ENCODE assay signal across 24 cellular contexts in genomic region chr18:68414407-68414806, GRCh38.
"Had no signal": no experiment of that assay in that cellular context is flagged by ENCODE, and none has a peak within 500 bp of the region (broad histone marks: within the 10 kb centered on the region; RNA-seq: fewer than 3 reads in every experiment).

No MANE protein-coding gene starts in this region.

- H3K27ac ChIP-seq: brain microvascular endothelial cell, cardiac muscle cell had no signal

- H3K4me1 Mint-ChIP-seq: activated CD4-positive, alpha-beta T cell treated with anti-CD3 and anti-CD28 coated beads, Interleukin-2, amount 10 ng/mL, durations not matched to agents 7 days and 5 days; activated T-helper 17 cell treated with anti-CD3 and anti-CD28 coated beads, Interleukin-2, amount 50 U/mL, for 72 hours had no signal

- H3K36me3 Mint-ChIP-seq: activated CD4-positive, alpha-beta memory T cell treated with anti-CD3 and anti-CD28 coated beads for 36 hours; activated naive CD8-positive, alpha-beta T cell had no signal

- H3K9me3 Mint-ChIP-seq: activated CD4-positive, alpha-beta memory T cell treated with anti-CD3 and anti-CD28 coated beads for 36 hours; activated CD4-positive, alpha-beta T cell treated with anti-CD3 and anti-CD28 coated beads, Interleukin-2, amount 10 ng/mL, durations not matched to agents 7 days and 5 days; activated naive CD4-positive, alpha-beta T cell treated with anti-CD3 and anti-CD28 coated beads for 36 hours; activated T-helper 17 cell treated with anti-CD3 and anti-CD28 coated beads, Interleukin-2, amount 50 U/mL, for 72 hours had no signal

- DNase-seq: activated CD4-positive, alpha-beta memory T cell treated with anti-CD3 and anti-CD28 coated beads for 36 hours; activated CD4-positive, alpha-beta T cell treated with anti-CD3 and anti-CD28 coated beads, Interleukin-2, amount 10 ng/mL, durations not matched to agents 7 days and 5 days; activated CD4-positive, CD25-positive, alpha-beta regulatory T cell; activated gamma-delta T cell; activated naive CD4-positive, alpha-beta T cell treated with anti-CD3 and anti-CD28 coated beads for 36 hours; activated T-cell treated with anti-CD3 and anti-CD28 coated beads for 4 hours; activated T-cell treated with anti-CD3 and anti-CD28 coated beads, Interleukin-2, amount 50 U/mL, for 48 hours; amygdala; brain microvascular endothelial cell; cerebellar nuclear complex; KG1; NCI-H1092; NCI-H1417; NCI-H2029; NCI-H446; NCI-H524; SIG-M5; T-helper 2 cell; T1000 had no signal

- H3K4me3 Mint-ChIP-seq: activated CD4-positive, alpha-beta memory T cell treated with anti-CD3 and anti-CD28 coated beads for 36 hours; activated CD4-positive, alpha-beta T cell treated with anti-CD3 and anti-CD28 coated beads, Interleukin-2, amount 10 ng/mL, durations not matched to agents 7 days and 5 days; activated naive CD4-positive, alpha-beta T cell treated with anti-CD3 and anti-CD28 coated beads for 36 hours; activated naive CD8-positive, alpha-beta T cell; activated T-helper 17 cell treated with anti-CD3 and anti-CD28 coated beads, Interleukin-2, amount 50 U/mL, for 72 hours had no signal

- ATAC-seq: activated T-helper 17 cell treated with anti-CD3 and anti-CD28 coated beads, Interleukin-2, amount 50 U/mL, for 72 hours had no signal

- H3K27ac Mint-ChIP-seq: activated CD4-positive, alpha-beta memory T cell treated with anti-CD3 and anti-CD28 coated beads for 36 hours; activated CD4-positive, alpha-beta T cell treated with anti-CD3 and anti-CD28 coated beads, Interleukin-2, amount 10 ng/mL, durations not matched to agents 7 days and 5 days; activated naive CD4-positive, alpha-beta T cell treated with anti-CD3 and anti-CD28 coated beads for 36 hours; activated naive CD8-positive, alpha-beta T cell; activated T-helper 17 cell treated with anti-CD3 and anti-CD28 coated beads, Interleukin-2, amount 50 U/mL, for 72 hours had no signal

- H3K36me3 ChIP-seq: brain microvascular endothelial cell, cardiac muscle cell had no signal

- H3K27me3 Mint-ChIP-seq: activated CD4-positive, alpha-beta memory T cell treated with anti-CD3 and anti-CD28 coated beads for 36 hours; activated naive CD8-positive, alpha-beta T cell; activated T-helper 17 cell treated with anti-CD3 and anti-CD28 coated beads, Interleukin-2, amount 50 U/mL, for 72 hours had no signal

- H3K4me3 ChIP-seq: cardiac muscle cell had no signal

- H3K27me3 ChIP-seq: brain microvascular endothelial cell, cardiac muscle cell had no signal

- FAIRE-seq: astrocyte, TTC549 had no signal
